Comparison of ENCODE assay signal across 1 cellular context in the genomic region with DNA sequence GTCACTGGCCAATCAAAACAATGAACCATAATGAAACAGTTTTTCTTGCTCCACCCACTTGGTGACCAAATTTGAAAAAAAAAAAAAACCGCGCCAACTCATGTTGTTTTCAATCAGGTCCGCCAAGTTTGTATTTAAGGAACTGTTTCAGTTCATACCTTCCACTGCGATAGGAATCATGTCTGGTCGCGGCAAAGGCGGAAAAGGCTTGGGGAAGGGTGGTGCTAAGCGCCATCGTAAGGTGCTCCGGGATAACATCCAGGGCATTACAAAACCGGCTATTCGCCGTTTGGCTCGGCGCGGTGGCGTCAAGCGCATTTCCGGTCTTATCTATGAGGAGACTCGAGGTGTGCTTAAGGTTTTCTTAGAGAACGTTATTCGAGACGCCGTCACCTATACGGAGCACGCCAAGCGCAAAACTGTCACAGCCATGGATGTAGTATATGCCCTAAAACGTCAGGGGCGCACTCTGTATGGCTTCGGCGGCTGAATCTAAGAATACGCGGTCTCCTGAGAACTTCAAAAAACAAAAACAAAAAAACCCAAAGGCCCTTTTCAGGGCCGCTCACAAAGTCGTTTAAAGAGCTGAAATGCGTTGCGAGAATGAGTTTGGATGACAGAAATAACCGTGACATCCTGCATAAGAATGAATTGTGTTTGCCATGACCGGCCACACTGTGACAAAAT.
TF ChIP-seq lines count a peak whose summit lies in the region.

No MANE protein-coding gene starts in this region.

TF ChIP-seq in K562, 482 proteins besides CTCF, POLR2A, EP300 and RAD21 (continued from another document and continues in another):
- TF ChIP-seq, protein P1, sequence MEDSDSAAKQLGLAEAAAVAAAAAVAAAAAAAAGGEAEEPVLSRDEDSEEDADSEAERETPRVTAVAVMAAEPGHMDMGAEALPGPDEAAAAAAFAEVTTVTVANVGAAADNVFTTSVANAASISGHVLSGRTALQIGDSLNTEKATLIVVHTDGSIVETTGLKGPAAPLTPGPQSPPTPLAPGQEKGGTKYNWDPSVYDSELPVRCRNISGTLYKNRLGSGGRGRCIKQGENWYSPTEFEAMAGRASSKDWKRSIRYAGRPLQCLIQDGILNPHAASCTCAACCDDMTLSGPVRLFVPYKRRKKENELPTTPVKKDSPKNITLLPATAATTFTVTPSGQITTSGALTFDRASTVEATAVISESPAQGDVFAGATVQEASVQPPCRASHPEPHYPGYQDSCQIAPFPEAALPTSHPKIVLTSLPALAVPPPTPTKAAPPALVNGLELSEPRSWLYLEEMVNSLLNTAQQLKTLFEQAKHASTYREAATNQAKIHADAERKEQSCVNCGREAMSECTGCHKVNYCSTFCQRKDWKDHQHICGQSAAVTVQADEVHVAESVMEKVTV (CRISPR knock-in tag; IDR thresholded peaks at IDR 0.05) = no peak
- peak; percentile 44; the same call in 1 of the 2 replicates for TF ChIP-seq C11orf30 (IDR thresholded peaks at IDR 0.05; ENCODE audit: low read depth)
- TF ChIP-seq ZC3H11A (IDR thresholded peaks at IDR 0.05; ENCODE audit: low read depth, low read length) = no peak; the same call in 1 of the 2 replicates
- TF ChIP-seq MAZ (CRISPR knock-in tag; conservative IDR thresholded peaks at IDR 0.05 in 1 of 2, IDR thresholded peaks at IDR 0.05 in 1 of 2) = peak; percentile 84 to 90; a peak in 3 of 4 replicates
- peak; percentile 31; the same call in 1 of the 2 replicates for TF ChIP-seq ZNF23 (CRISPR knock-in tag; IDR thresholded peaks at IDR 0.05)
- no peak for TF ChIP-seq BRF2 (IDR thresholded peaks at IDR 0.05; ENCODE audit: borderline replicate concordance, insufficient read depth, insufficient read length)
- TF ChIP-seq TRIM28 (IDR thresholded peaks at IDR 0.05) = no peak
- TF ChIP-seq RBM15 (IDR thresholded peaks at IDR 0.05; ENCODE audit: insufficient read depth, low read length) = no peak
- TF ChIP-seq TOE1 (IDR thresholded peaks at IDR 0.05; ENCODE audit: borderline replicate concordance) = peak; percentile 84; the same call in 1 of the 2 replicates
- 0 out of 2 replicates have a peak, but pooled peaks have one; percentile 65 for TF ChIP-seq TOE1 (CRISPR knock-in tag; IDR thresholded peaks at IDR 0.05; ENCODE audit: borderline replicate concordance, low read depth)
- TF ChIP-seq, protein P2, sequence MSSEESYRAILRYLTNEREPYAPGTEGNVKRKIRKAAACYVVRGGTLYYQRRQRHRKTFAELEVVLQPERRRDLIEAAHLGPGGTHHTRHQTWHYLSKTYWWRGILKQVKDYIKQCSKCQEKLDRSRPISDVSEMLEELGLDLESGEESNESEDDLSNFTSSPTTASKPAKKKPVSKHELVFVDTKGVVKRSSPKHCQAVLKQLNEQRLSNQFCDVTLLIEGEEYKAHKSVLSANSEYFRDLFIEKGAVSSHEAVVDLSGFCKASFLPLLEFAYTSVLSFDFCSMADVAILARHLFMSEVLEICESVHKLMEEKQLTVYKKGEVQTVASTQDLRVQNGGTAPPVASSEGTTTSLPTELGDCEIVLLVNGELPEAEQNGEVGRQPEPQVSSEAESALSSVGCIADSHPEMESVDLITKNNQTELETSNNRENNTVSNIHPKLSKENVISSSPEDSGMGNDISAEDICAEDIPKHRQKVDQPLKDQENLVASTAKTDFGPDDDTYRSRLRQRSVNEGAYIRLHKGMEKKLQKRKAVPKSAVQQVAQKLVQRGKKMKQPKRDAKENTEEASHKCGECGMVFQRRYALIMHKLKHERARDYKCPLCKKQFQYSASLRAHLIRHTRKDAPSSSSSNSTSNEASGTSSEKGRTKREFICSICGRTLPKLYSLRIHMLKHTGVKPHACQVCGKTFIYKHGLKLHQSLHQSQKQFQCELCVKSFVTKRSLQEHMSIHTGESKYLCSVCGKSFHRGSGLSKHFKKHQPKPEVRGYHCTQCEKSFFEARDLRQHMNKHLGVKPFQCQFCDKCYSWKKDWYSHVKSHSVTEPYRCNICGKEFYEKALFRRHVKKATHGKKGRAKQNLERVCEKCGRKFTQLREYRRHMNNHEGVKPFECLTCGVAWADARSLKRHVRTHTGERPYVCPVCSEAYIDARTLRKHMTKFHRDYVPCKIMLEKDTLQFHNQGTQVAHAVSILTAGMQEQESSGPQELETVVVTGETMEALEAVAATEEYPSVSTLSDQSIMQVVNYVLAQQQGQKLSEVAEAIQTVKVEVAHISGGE (CRISPR knock-in tag; IDR thresholded peaks at IDR 0.05) = peak in 1 of 3 experiments; percentile 83; a peak in 2 of 6 replicates
- TF ChIP-seq, protein P3, sequence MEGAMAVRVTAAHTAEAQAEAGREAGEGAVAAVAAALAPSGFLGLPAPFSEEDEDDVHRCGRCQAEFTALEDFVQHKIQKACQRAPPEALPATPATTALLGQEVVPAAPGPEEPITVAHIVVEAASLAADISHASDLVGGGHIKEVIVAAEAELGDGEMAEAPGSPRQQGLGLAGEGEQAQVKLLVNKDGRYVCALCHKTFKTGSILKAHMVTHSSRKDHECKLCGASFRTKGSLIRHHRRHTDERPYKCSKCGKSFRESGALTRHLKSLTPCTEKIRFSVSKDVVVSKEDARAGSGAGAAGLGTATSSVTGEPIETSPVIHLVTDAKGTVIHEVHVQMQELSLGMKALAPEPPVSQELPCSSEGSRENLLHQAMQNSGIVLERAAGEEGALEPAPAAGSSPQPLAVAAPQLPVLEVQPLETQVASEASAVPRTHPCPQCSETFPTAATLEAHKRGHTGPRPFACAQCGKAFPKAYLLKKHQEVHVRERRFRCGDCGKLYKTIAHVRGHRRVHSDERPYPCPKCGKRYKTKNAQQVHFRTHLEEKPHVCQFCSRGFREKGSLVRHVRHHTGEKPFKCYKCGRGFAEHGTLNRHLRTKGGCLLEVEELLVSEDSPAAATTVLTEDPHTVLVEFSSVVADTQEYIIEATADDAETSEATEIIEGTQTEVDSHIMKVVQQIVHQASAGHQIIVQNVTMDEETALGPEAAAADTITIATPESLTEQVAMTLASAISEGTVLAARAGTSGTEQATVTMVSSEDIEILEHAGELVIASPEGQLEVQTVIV (CRISPR knock-in tag; IDR thresholded peaks at IDR 0.05; ENCODE audit: borderline replicate concordance) = no peak; the same call in 1 of the 2 replicates
- TF ChIP-seq ADNP (tag; IDR thresholded peaks at IDR 0.05) = no peak
- peak; percentile 57; the same call in 1 of the 2 replicates for TF ChIP-seq HCFC1 (IDR thresholded peaks at IDR 0.05; ENCODE audit: low read depth, low read length)
- TF ChIP-seq ZNF507 (tag; conservative IDR thresholded peaks at IDR 0.05) = no peak
- TF ChIP-seq, protein P4, sequence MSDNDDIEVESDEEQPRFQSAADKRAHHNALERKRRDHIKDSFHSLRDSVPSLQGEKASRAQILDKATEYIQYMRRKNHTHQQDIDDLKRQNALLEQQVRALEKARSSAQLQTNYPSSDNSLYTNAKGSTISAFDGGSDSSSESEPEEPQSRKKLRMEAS (CRISPR knock-in tag; IDR thresholded peaks at IDR 0.05) = peak; percentile 74
- TF ChIP-seq ZNF175 (CRISPR knock-in tag; IDR thresholded peaks at IDR 0.05; ENCODE audit: low read depth) = peak; percentile 28; the same call in 1 of the 2 replicates
- no peak for TF ChIP-seq MCM5 (IDR thresholded peaks at IDR 0.05; ENCODE audit: low read depth)
- TF ChIP-seq ARID2 (IDR thresholded peaks at IDR 0.05) = peak; percentile 42; the same call in 1 of the 2 replicates
- no peak for TF ChIP-seq SAFB2 (IDR thresholded peaks at IDR 0.05; ENCODE audit: borderline replicate concordance, low read depth, low read length, severe bottlenecking)
- TF ChIP-seq HNRNPK (IDR thresholded peaks at IDR 0.05; ENCODE audit: low read depth, low read length, poor library complexity, severe bottlenecking) = no peak
- TF ChIP-seq FOS (IDR thresholded peaks at IDR 0.05; ENCODE audit: extremely low read depth, insufficient read length) = no peak
- peak; percentile 75 for TF ChIP-seq ZNF764 (CRISPR knock-in tag; IDR thresholded peaks at IDR 0.05; ENCODE audit: low read depth)
- TF ChIP-seq LEF1 (IDR thresholded peaks at IDR 0.05) = 0 out of 2 replicates have a peak, but pooled peaks have one; percentile 42
- no peak; the same call in 1 of the 2 replicates for TF ChIP-seq MTA2 (IDR thresholded peaks at IDR 0.05; ENCODE audit: low read depth)
- TF ChIP-seq, protein P5, sequence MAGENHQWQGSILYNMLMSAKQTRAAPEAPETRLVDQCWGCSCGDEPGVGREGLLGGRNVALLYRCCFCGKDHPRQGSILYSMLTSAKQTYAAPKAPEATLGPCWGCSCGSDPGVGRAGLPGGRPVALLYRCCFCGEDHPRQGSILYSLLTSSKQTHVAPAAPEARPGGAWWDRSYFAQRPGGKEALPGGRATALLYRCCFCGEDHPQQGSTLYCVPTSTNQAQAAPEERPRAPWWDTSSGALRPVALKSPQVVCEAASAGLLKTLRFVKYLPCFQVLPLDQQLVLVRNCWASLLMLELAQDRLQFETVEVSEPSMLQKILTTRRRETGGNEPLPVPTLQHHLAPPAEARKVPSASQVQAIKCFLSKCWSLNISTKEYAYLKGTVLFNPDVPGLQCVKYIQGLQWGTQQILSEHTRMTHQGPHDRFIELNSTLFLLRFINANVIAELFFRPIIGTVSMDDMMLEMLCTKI (IDR thresholded peaks at IDR 0.05; ENCODE audit: partially characterized antibody) = no peak
- no peak for TF ChIP-seq PCBP2 (IDR thresholded peaks at IDR 0.05; ENCODE audit: low read depth, low read length, poor library complexity, severe bottlenecking)
- TF ChIP-seq DLX4 (CRISPR knock-in tag; IDR thresholded peaks at IDR 0.05) = no peak; the same call in 1 of the 2 replicates
- TF ChIP-seq HMG20B (CRISPR knock-in tag; IDR thresholded peaks at IDR 0.05) = no peak
- peak; percentile 90 for TF ChIP-seq SOX6 (IDR thresholded peaks at IDR 0.05)
- peak; percentile 79; the same call in 1 of the 2 replicates for TF ChIP-seq GABPB2 (CRISPR knock-in tag; conservative IDR thresholded peaks at IDR 0.05)
- peak in 1 of 2 experiments; percentile 4; a peak in 1 of 4 replicates for TF ChIP-seq SIX5 (IDR thresholded peaks at IDR 0.05; ENCODE audit: borderline replicate concordance in 1 of 2, insufficient read depth in 1 of 2, low read depth in 1 of 2, low read length in 2 of 2)
- TF ChIP-seq ZNF274 (IDR thresholded peaks at IDR 0.05; ENCODE audit: borderline replicate concordance, low read depth, low read length) = 0 out of 2 replicates have a peak, but pooled peaks have one; percentile 22
- peak; percentile 98 for TF ChIP-seq ETV1 (tag; conservative IDR thresholded peaks at IDR 0.05; ENCODE audit: low read depth)
- TF ChIP-seq MTA3 (IDR thresholded peaks at IDR 0.05; ENCODE audit: borderline replicate concordance) = peak; percentile 99
- peak; percentile 81 for TF ChIP-seq ZFP36 (IDR thresholded peaks at IDR 0.05; ENCODE audit: low read depth, low read length, partially characterized antibody)
- TF ChIP-seq, protein P6, sequence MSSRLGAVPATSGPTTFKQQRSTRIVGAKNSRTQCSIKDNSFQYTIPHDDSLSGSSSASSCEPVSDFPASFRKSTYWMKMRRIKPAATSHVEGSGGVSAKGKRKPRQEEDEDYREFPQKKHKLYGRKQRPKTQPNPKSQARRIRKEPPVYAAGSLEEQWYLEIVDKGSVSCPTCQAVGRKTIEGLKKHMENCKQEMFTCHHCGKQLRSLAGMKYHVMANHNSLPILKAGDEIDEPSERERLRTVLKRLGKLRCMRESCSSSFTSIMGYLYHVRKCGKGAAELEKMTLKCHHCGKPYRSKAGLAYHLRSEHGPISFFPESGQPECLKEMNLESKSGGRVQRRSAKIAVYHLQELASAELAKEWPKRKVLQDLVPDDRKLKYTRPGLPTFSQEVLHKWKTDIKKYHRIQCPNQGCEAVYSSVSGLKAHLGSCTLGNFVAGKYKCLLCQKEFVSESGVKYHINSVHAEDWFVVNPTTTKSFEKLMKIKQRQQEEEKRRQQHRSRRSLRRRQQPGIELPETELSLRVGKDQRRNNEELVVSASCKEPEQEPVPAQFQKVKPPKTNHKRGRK (tag; IDR thresholded peaks at IDR 0.05) = no peak
- peak; percentile 81 for TF ChIP-seq HMGXB4 (CRISPR knock-in tag; IDR thresholded peaks at IDR 0.05)
- peak; percentile 84; the same call in 1 of the 2 replicates for TF ChIP-seq KDM2B (CRISPR knock-in tag; IDR thresholded peaks at IDR 0.05)
- TF ChIP-seq PHF21A (IDR thresholded peaks at IDR 0.05; ENCODE audit: borderline replicate concordance, low read depth) = peak; percentile 91
- peak; percentile 62 for TF ChIP-seq MXI1 (IDR thresholded peaks at IDR 0.05; ENCODE audit: low read depth, low read length)
- TF ChIP-seq MLX (CRISPR knock-in tag; conservative IDR thresholded peaks at IDR 0.05) = peak; percentile 86 to 95; a peak in 3 of 4 replicates
- TF ChIP-seq POU5F1 (IDR thresholded peaks at IDR 0.05; ENCODE audit: borderline replicate concordance, low read depth, low read length, partially characterized antibody) = peak; percentile 44
